In the genomic region with DNA sequence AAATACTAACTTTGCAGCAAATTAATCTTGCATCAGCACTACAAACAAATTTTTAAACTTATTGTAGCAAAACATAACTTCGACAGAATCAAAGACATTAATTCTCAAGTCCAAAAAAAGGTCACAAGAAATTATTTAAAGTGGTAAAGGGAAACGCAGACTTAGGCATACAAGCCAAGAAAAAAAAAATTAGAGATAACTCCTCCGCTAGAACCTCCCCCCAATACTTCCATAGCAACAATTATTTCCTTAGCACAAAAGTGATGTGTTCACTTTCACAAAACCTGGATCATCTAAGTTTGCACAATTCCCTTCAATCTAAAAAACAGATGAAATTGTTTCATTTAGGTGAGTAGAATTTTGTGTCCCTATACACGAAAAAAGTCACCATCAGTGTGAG, we compare ENCODE assay signal across 8 cellular contexts. TPM values are rescaled to one million over a fixed set of nuclear protein-coding genes. Genes with fewer than 3 reads are reported as not detected.
A peak's percentile ranks its signal among the peaks of the same experiment; 100 is the strongest.
DNase-seq lines count a peak whose midpoint lies in the region; ATAC-seq, FAIRE-seq and TF ChIP-seq lines count a peak whose summit lies in the region.

No MANE protein-coding gene starts in this region.

- H3K9me1 ChIP-seq in endothelial cell of umbilical vein (replicated peaks; ENCODE audit: control insufficient read depth, extremely low read depth, insufficient read depth, low read length): no peaks in the 10 kb centered on the region

- H4K20me1 ChIP-seq in OCI-LY1 (ENCODE audit: insufficient read depth, low read length): no peaks in the 10 kb centered on the region
- H4K20me1 ChIP-seq in endothelial cell of umbilical vein (replicated peaks; ENCODE audit: control insufficient read depth, extremely low read depth, insufficient read depth, low read length): no peaks in the 10 kb centered on the region

- FAIRE-seq in endothelial cell of umbilical vein (lab: Jason Lieb, UNC): no peak

- POLR2A ChIA-PET in CD4-positive, alpha-beta memory T cell (lab: Charles Lee; ENCODE audit: partially characterized antibody): interaction anchor here (1.0 to 3.1 kb wide), 3 partner anchors 85 to 93 kb away, joined by 3 to 59 read pairs (median 5); partner anchors contain the start of gene RPS3A
- POLR2A ChIA-PET in endothelial cell of umbilical vein (lab: Charles Lee): interaction anchor here (0.9 kb wide), 1 partner anchor 18 kb away, joined by 3 read pairs; no protein-coding TSS in a partner anchor

- peak overlapping the region; percentile 93 to 99 (median 99) for H3K27ac Mint-ChIP-seq in CD4-positive, alpha-beta memory T cell
- peak overlapping the region; percentile 94 for H3K27ac Mint-ChIP-seq in osteocyte (ENCODE audit: unreplicated experiment)

- H3K27me3 Mint-ChIP-seq in CD4-positive, alpha-beta memory T cell: no peaks in the 10 kb centered on the region
- H3K27me3 Mint-ChIP-seq in osteocyte (ENCODE audit: unreplicated experiment): no peaks in the 10 kb centered on the region

- H3K79me2 ChIP-seq in OCI-LY1 (ENCODE audit: insufficient read depth, low read length): peaks cover 37% of the 10 kb centered on the region
- peaks cover 23% of the 10 kb centered on the region for H3K79me2 ChIP-seq in endothelial cell of umbilical vein (ENCODE audit: control insufficient read depth, insufficient read depth, low read length)

- H3K36me3 Mint-ChIP-seq in CD4-positive, alpha-beta memory T cell: peaks cover 0 to 17% of the 10 kb centered on the region in 2 donors
- no peaks in the 10 kb centered on the region for H3K36me3 Mint-ChIP-seq in osteocyte (ENCODE audit: unreplicated experiment)

- peak overlapping the region; percentile 100 for H3K4me3 Mint-ChIP-seq in CD4-positive, alpha-beta memory T cell
- H3K4me3 Mint-ChIP-seq in osteocyte (ENCODE audit: unreplicated experiment): peak overlapping the region; percentile 100

- no peak for TF ChIP-seq CTCF in OCI-LY1 (IDR thresholded peaks at IDR 0.05; ENCODE audit: low read length)
- TF ChIP-seq CTCF in endothelial cell of umbilical vein (IDR thresholded peaks at IDR 0.05; ENCODE audit: extremely low read depth in 1 of 2, insufficient read depth in 1 of 2, low read depth in 1 of 2, low read length in 2 of 2): no peak
- no peak for TF ChIP-seq CTCF in osteocyte (IDR thresholded peaks at IDR 0.05)

- BruUV-seq in endothelial cell of umbilical vein (replicated peaks; lab: Mats Ljungman, UMichigan): no TSS peak

- dilution Hi-C loops in endothelial cell of umbilical vein (cut with MboI; ENCODE audit: extremely low pct_ligation_motif_present, low sequenced_read_pairs): no loop called here

- H3K27ac ChIP-seq in CD4-positive, alpha-beta memory T cell (ENCODE audit: low read depth, low read length): peak overlapping the region; percentile 88
- H3K27ac ChIP-seq in OCI-LY1 (ENCODE audit: low read depth, low read length, poor library complexity, severe bottlenecking) (peak overlapping the region; percentile 75), endothelial cell of umbilical vein (ENCODE audit: insufficient read depth, low read depth, low read length) (no peak overlapping the region)

- TF ChIP-seq POLR2A in endothelial cell of umbilical vein (IDR thresholded peaks at IDR 0.05; ENCODE audit: low read depth, low read length): no peak

- no peaks in the 10 kb centered on the region for H3K9me2 ChIP-seq in OCI-LY1 (ENCODE audit: low read depth, low read length)

- H3K9me3 ChIP-seq in CD4-positive, alpha-beta memory T cell (ENCODE audit: control insufficient read depth in 1 of 2, low read length in 2 of 2): no peaks in the 10 kb centered on the region
- no peaks in the 10 kb centered on the region for H3K9me3 ChIP-seq in OCI-LY1 (ENCODE audit: low read length)
- H3K9me3 ChIP-seq in endothelial cell of umbilical vein (replicated peaks; ENCODE audit: control insufficient read depth, insufficient read depth, low read length): no peaks in the 10 kb centered on the region

- H3K4me1 Mint-ChIP-seq in CD4-positive, alpha-beta memory T cell: peaks cover 20 to 44% (median 30%) of the 10 kb centered on the region in 4 donors
- peaks cover 29% of the 10 kb centered on the region for H3K4me1 Mint-ChIP-seq in osteocyte (ENCODE audit: unreplicated experiment)

- peak overlapping the region; percentile 92 to 98 for H3K4me3 ChIP-seq in CD4-positive, alpha-beta memory T cell (ENCODE audit: low read length in 2 of 2)
- H3K4me3 ChIP-seq in OCI-LY1 (ENCODE audit: low read depth, low read length, poor library complexity, severe bottlenecking) (peak overlapping the region; percentile 89), endothelial cell of umbilical vein (replicated peaks in 1 of 3; ENCODE audit: insufficient read depth in 1 of 3, low read depth in 1 of 3, low read length in 3 of 3) (peak overlapping the region; percentile 44 to 95 (median 84))

- H3K9me3 Mint-ChIP-seq in CD4-positive, alpha-beta memory T cell: no peaks in the 10 kb centered on the region
- no peaks in the 10 kb centered on the region for H3K9me3 Mint-ChIP-seq in osteocyte (ENCODE audit: unreplicated experiment)

- intact Hi-C loops in CD4-positive, alpha-beta memory T cell (cut with micrococcal nuclease): loop anchor here (2.0 to 10.0 kb wide), 4 partner anchors 52 to 1523 kb away; partner anchors contain the start of genes FBXW7 and FHIP1A
- intact Hi-C loops in endothelial cell of umbilical vein (cut with micrococcal nuclease): loop anchor here (5.0 kb wide), 2 partner anchors 52 to 1668 kb away; no protein-coding TSS in a partner anchor

- H3K9ac ChIP-seq in OCI-LY1 (ENCODE audit: low read length): peak overlapping the region; percentile 94
- H3K9ac ChIP-seq in endothelial cell of umbilical vein (replicated peaks; ENCODE audit: extremely low read depth, insufficient read depth, low read length): peak overlapping the region; percentile 89

- peak overlapping the region; percentile 86 for H3K4me2 ChIP-seq in OCI-LY1 (ENCODE audit: low read length)
- H3K4me2 ChIP-seq in endothelial cell of umbilical vein (ENCODE audit: insufficient read depth, low read length): peak overlapping the region; percentile 78

- no peaks in the 10 kb centered on the region for H3K36me3 ChIP-seq in CD4-positive, alpha-beta memory T cell (ENCODE audit: insufficient read depth, low read length)
- peaks cover 15% of the 10 kb centered on the region for H3K36me3 ChIP-seq in OCI-LY1 (ENCODE audit: insufficient read depth, low read length)
- H3K36me3 ChIP-seq in endothelial cell of umbilical vein (ENCODE audit: control insufficient read depth in 2 of 2, extremely low read depth in 1 of 2, insufficient read depth in 2 of 2, low read length in 2 of 2): no peaks in the 10 kb centered on the region

- H3K27me3 ChIP-seq in CD4-positive, alpha-beta memory T cell (ENCODE audit: insufficient read depth, low read length): no peaks in the 10 kb centered on the region
- H3K27me3 ChIP-seq in OCI-LY1 (ENCODE audit: insufficient read depth, low read length) (no peaks in the 10 kb centered on the region), endothelial cell of umbilical vein (ENCODE audit: control insufficient read depth in 2 of 2, insufficient read depth in 2 of 2, low read length in 2 of 2) (no peaks in the 10 kb centered on the region)

- CTCF ChIA-PET in CD4-positive, alpha-beta memory T cell (lab: Charles Lee; ENCODE audit: partially characterized antibody): interaction anchor here (1.1 kb wide), 1 partner anchor 10 kb away, joined by 3 read pairs; no protein-coding TSS in a partner anchor
- CTCF ChIA-PET in endothelial cell of umbilical vein (lab: Charles Lee): interaction anchor here (0.6 kb wide), 1 partner anchor 1337 kb away, joined by 3 read pairs; no protein-coding TSS in a partner anchor

- no peaks in the 10 kb centered on the region for H3F3A ChIP-seq in OCI-LY1 (ENCODE audit: insufficient read depth, low read length)

- DNase-seq in CD4-positive, alpha-beta memory T cell: no peak
- DNase-seq in endothelial cell of umbilical vein (ENCODE audit: low read depth, low spot score) (peak; percentile 51), osteocyte (ENCODE audit: extremely low spot score, unreplicated experiment) (no peak), globus pallidus (ENCODE audit: low spot score) (no peak), ureter (ENCODE audit: low spot score) (no peak), NOMO-1 (lab: John Stamatoyannopoulos, UW; ENCODE audit: unreplicated experiment in 2 of 2) (no peak)

- no peak overlapping the region for H2AFZ ChIP-seq in OCI-LY1 (ENCODE audit: low read length)
- no peak overlapping the region for H2AFZ ChIP-seq in endothelial cell of umbilical vein (ENCODE audit: low read depth, low read length)

- ATAC-seq in HG03135 (IDR thresholded peaks at IDR 0.05; ENCODE audit: unreplicated experiment): no peak

- H3K4me1 ChIP-seq in CD4-positive, alpha-beta memory T cell (ENCODE audit: insufficient read depth, low read length): peaks cover 40% of the 10 kb centered on the region
- H3K4me1 ChIP-seq in OCI-LY1 (ENCODE audit: insufficient read depth, low read length, severe bottlenecking) (peaks cover 33% of the 10 kb centered on the region), endothelial cell of umbilical vein (ENCODE audit: control insufficient read depth, extremely low read depth, insufficient read depth, low read length) (peaks cover 19% of the 10 kb centered on the region)

TF ChIP-seq in endothelial cell of umbilical vein, 7 proteins besides CTCF, POLR2A, EP300 and RAD21 (continues in another document):
- TF ChIP-seq FOS (IDR thresholded peaks at IDR 0.05; ENCODE audit: borderline replicate concordance, insufficient read depth, low read length): no peak
- TF ChIP-seq GATA2 (IDR thresholded peaks at IDR 0.05; ENCODE audit: insufficient read depth, insufficient read length, low read depth, low read length): no peak
- no peak for TF ChIP-seq JUN (IDR thresholded peaks at IDR 0.05; ENCODE audit: borderline replicate concordance, insufficient read depth, insufficient read length, low read depth)
- no peak for TF ChIP-seq POLR2AphosphoS5 (IDR thresholded peaks at IDR 0.05; ENCODE audit: insufficient read depth, low read depth, low read length)
- TF ChIP-seq, protein P1, sequence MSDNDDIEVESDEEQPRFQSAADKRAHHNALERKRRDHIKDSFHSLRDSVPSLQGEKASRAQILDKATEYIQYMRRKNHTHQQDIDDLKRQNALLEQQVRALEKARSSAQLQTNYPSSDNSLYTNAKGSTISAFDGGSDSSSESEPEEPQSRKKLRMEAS (IDR thresholded peaks at IDR 0.05; ENCODE audit: insufficient read depth, insufficient read length): no peak

RNA-seq across cellular contexts. Expression of gene LRBA, which starts 1.1 kb away (rescaled TPM):
- 10 to 100 TPM; 63.6 to 64.5 TPM for total RNA-seq in CD4-positive, alpha-beta memory T cell
- polyA plus RNA-seq in CD4-positive, alpha-beta memory T cell: 10 to 100 TPM; 17.1 to 27.1 TPM
- total RNA-seq in endothelial cell of umbilical vein (35.1 and 38.7 TPM in 2 replicates), osteocyte (40.8 and 41.4 TPM in 2 replicates), ureter (93.1 TPM)
- polyA plus RNA-seq in endothelial cell of umbilical vein: 15.6 and 18.0 TPM in 2 replicates
- polyA plus RNA-seq in endothelial cell of umbilical vein (2011; cell fraction: cytosol; rRNA removed): 16.0 and 16.3 TPM in 2 replicates
- 23.3 and 24.7 TPM in 2 replicates for polyA plus RNA-seq in endothelial cell of umbilical vein (2011; cell fraction: nucleus; rRNA removed)
- 21.6 and 27.0 TPM in 2 replicates for polyA plus RNA-seq in endothelial cell of umbilical vein (2012)
- 101 TPM in 2 replicates for polyA minus RNA-seq in endothelial cell of umbilical vein
- 41.3 TPM for polyA minus RNA-seq in endothelial cell of umbilical vein (2011; cell fraction: cytosol; rRNA and poly(A)+ RNA removed)
- 177 and 233 TPM in 2 replicates for polyA minus RNA-seq in endothelial cell of umbilical vein (2011; cell fraction: nucleus; rRNA and poly(A)+ RNA removed)
